Comparison of ENCODE assay signal across 14 cellular contexts in genomic region chr3:167739190-167739589, GRCh38.
"Had no signal": no experiment of that assay in that cellular context is flagged by ENCODE, and none has a peak within 500 bp of the region (broad histone marks: within the 10 kb centered on the region; RNA-seq: fewer than 3 reads in every experiment).

No MANE protein-coding gene starts in this region.

- H3K4me3 ChIP-seq: psoas muscle had no signal

- H3K27ac ChIP-seq: psoas muscle, WERI-Rb-1 had no signal

- ATAC-seq: activated CD8-positive, alpha-beta memory T cell treated with anti-CD3 and anti-CD28 coated beads, Interleukin-2, amount 10 ng/mL, durations not matched to agents 7 days and 5 days; esophagus mucosa; psoas muscle; sciatic nerve; stimulated activated naive CD8-positive, alpha-beta T cell treated with anti-CD3 and anti-CD28 coated beads, Interleukin-15, Interleukin-2, amounts not matched to agents 100 U/mL and 50 U/mL, for 24 hours; T-cell had no signal

- H3K36me3 ChIP-seq: WERI-Rb-1 had no signal

- DNase-seq: activated CD4-positive, alpha-beta T cell treated with anti-CD3 and anti-CD28 coated beads, Interleukin-2, amount 50 U/mL, for 48 hours; activated CD8-positive, alpha-beta memory T cell treated with anti-CD3 and anti-CD28 coated beads, Interleukin-2, amount 10 ng/mL, durations not matched to agents 7 days and 5 days; activated naive CD4-positive, alpha-beta T cell treated with anti-CD3 and anti-CD28 coated beads, Interleukin-2, amount 10 ng/mL, durations not matched to agents 7 days and 5 days; activated T-cell treated with anti-CD3 and anti-CD28 coated beads, Interleukin-2, amount 50 U/mL, for 24 hours; kidney; mesendoderm; nephron progenitor cell; psoas muscle; stimulated activated naive CD8-positive, alpha-beta T cell treated with anti-CD3 and anti-CD28 coated beads, Interleukin-15, Interleukin-2, amounts not matched to agents 100 U/mL and 50 U/mL, for 24 hours; T-cell; T-helper 9 cell; WERI-Rb-1 had no signal

- H3K9me3 ChIP-seq: psoas muscle had no signal
